In the genomic region with DNA sequence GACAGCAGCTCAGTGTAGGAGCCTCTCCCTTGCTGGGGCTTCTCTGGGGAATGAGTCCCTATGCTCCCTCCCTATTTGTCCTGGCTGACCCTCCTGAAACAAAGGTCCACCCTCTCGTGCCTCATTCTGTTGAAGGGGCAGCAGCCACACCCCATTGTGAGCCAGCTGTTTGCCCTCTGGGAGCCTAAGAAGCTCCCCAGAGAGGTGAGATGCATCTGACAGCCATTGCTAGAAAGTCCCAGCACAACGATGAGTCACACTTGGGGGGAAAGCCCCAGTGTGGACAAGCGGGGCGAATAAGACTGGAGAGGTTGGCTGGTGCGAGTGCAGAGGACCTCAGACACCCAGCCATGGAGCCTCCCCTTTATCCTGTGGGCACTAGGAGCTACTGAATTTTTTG, we compare ENCODE assay signal across 9 cellular contexts.
DNase-seq lines count a peak whose midpoint lies in the region; ATAC-seq and TF ChIP-seq lines count a peak whose summit lies in the region.
"Had no signal": no experiment of that assay in that cellular context is flagged by ENCODE, and none has a peak within 500 bp of the region (broad histone marks: within the 10 kb centered on the region; RNA-seq: fewer than 3 reads in every experiment).

No MANE protein-coding gene starts in this region.

- peaks cover 12% of the 10 kb centered on the region for H3K4me1 Mint-ChIP-seq in nephron progenitor cell

- peaks cover 4% of the 10 kb centered on the region for H3K27me3 Mint-ChIP-seq in nephron progenitor cell (ENCODE audit: low read depth, poor library complexity)

- DNase-seq in activated CD4-positive, CD25-positive, alpha-beta regulatory T cell (lab: John Stamatoyannopoulos, UW): no peak
- DNase-seq in activated T-cell treated with anti-CD3 and anti-CD28 coated beads for 48 hours (ENCODE audit: low read depth) (peak; percentile 30), NCI-H1105 treated with DMSO at 0.1 percent for 48 hours (lab: John Stamatoyannopoulos, UW) (no peak), nephron progenitor cell (no peak), HuH-7.5 (ENCODE audit: low spot score) (no peak)
- peak; percentile 12 to 15 for DNase-seq in stimulated activated CD8-positive, alpha-beta memory T cell treated with anti-CD3 and anti-CD28 coated beads, Interleukin-15, amount 100 ng/mL, for 4 hours (ENCODE audit: low read depth in 2 of 2)
- DNase-seq: NCI-H748 treated with DMSO at 0.1 percent for 48 hours had no signal

- peak; percentile 90 to 91 for ATAC-seq in activated CD4-positive, CD25-positive, alpha-beta regulatory T cell treated with anti-CD3 and anti-CD28 coated beads, Interleukin-2, amount 50 U/mL, for 24 hours
- ATAC-seq in HG03066 (IDR thresholded peaks at IDR 0.05; ENCODE audit: low read depth, unreplicated experiment): peak; percentile 82

- no peak overlapping the region for H3K4me3 Mint-ChIP-seq in nephron progenitor cell

- no peak for TF ChIP-seq CTCF in nephron progenitor cell (IDR thresholded peaks at IDR 0.05)

- H3K9me3 Mint-ChIP-seq in nephron progenitor cell: no peaks in the 10 kb centered on the region

- no peak overlapping the region for H3K27ac Mint-ChIP-seq in nephron progenitor cell

- no peaks in the 10 kb centered on the region for H3K36me3 Mint-ChIP-seq in nephron progenitor cell (ENCODE audit: low read depth)

Comparison
In these comparisons a context has a peak if more than half of its experiments do, and no peak if none do; other contexts are left out.
1. DNase-seq: peak in activated T-cell treated with anti-CD3 and anti-CD28 coated beads for 48 hours (single experiment) and stimulated activated CD8-positive, alpha-beta memory T cell treated with anti-CD3 and anti-CD28 coated beads, Interleukin-15, amount 100 ng/mL, for 4 hours (2 of 2); none in activated CD4-positive, CD25-positive, alpha-beta regulatory T cell (0 of 4), NCI-H1105 treated with DMSO at 0.1 percent for 48 hours (single experiment), nephron progenitor cell (single experiment) and HuH-7.5 (single experiment).